ENCODE assay signal across 8 cellular contexts in genomic region chr7:14691597-14692203, GRCh38.
A peak's percentile ranks its signal among the peaks of the same experiment; 100 is the strongest.
DNase-seq lines count a peak whose midpoint lies in the region; ATAC-seq and TF ChIP-seq lines count a peak whose summit lies in the region.

No MANE protein-coding gene starts in this region.

- H3K27me3 ChIP-seq in psoas muscle (ENCODE audit: insufficient read depth in 3 of 3, low read length in 2 of 3): no peaks in the 10 kb centered on the region

- no peaks in the 10 kb centered on the region for H3K36me3 Mint-ChIP-seq in glutamatergic neuron (ENCODE audit: unreplicated experiment)
- H3K36me3 Mint-ChIP-seq in stimulated activated memory B cell treated with anti-CD40 and anti-IgM and Interleukin-4, amounts not matched to agents 10 μg/mL and 1 μg/mL and 100 μg/mL, for 72 hours: no peaks in the 10 kb centered on the region

- WGBS in psoas muscle, 3 donors: 2 to 5% (median 3%) methylated on average over 3 of the region's 3 CpGs

- H3K9me3 Mint-ChIP-seq in glutamatergic neuron (ENCODE audit: unreplicated experiment): peaks cover 2% of the 10 kb centered on the region
- H3K9me3 Mint-ChIP-seq in stimulated activated memory B cell treated with anti-CD40 and anti-IgM and Interleukin-4, amounts not matched to agents 10 μg/mL and 1 μg/mL and 100 μg/mL, for 72 hours: no peaks in the 10 kb centered on the region

- H3K36me3 ChIP-seq in OCI-LY7 (ENCODE audit: insufficient read depth, low read length) (no peaks in the 10 kb centered on the region), psoas muscle (ENCODE audit: insufficient read depth in 1 of 2, low read depth in 1 of 2) (no peaks in the 10 kb centered on the region)

- no peak overlapping the region for H3K4me3 ChIP-seq in OCI-LY7 (ENCODE audit: low read depth, low read length, poor library complexity, severe bottlenecking)
- no peak overlapping the region for H3K4me3 ChIP-seq in psoas muscle

- H3K4me1 ChIP-seq in OCI-LY7 (ENCODE audit: insufficient read depth, low read length, poor library complexity, severe bottlenecking) (no peaks in the 10 kb centered on the region), psoas muscle (no peaks in the 10 kb centered on the region)

- H3K4me2 ChIP-seq in OCI-LY7 (ENCODE audit: low read length): no peak overlapping the region

- peak; percentile 64 for ATAC-seq in HG02798 (IDR thresholded peaks at IDR 0.05; ENCODE audit: poor library complexity, unreplicated experiment)
- ATAC-seq in psoas muscle: no peak
- ATAC-seq in stimulated activated memory B cell treated with anti-CD40 and anti-IgM and Interleukin-4, amounts not matched to agents 10 μg/mL and 1 μg/mL and 100 μg/mL, for 72 hours: no peak

- H3K27me3 Mint-ChIP-seq in glutamatergic neuron (ENCODE audit: unreplicated experiment): no peaks in the 10 kb centered on the region
- H3K27me3 Mint-ChIP-seq in stimulated activated memory B cell treated with anti-CD40 and anti-IgM and Interleukin-4, amounts not matched to agents 10 μg/mL and 1 μg/mL and 100 μg/mL, for 72 hours: no peaks in the 10 kb centered on the region

- CTCF ChIA-PET in OCI-LY7 (lab: Charles Lee; ENCODE audit: unreplicated experiment): no interaction called here

- no TSS peak for BruUV-seq in OCI-LY7 (replicated peaks; lab: Mats Ljungman, UMichigan)

- TF ChIP-seq CTCF in OCI-LY7 (conservative IDR thresholded peaks at IDR 0.05; ENCODE audit: low read length) (peak; percentile 97), glutamatergic neuron (IDR thresholded peaks at IDR 0.05; ENCODE audit: partially characterized antibody, unreplicated experiment) (peak; percentile 97), psoas muscle (IDR thresholded peaks at IDR 0.05) (peak; percentile 83)

- H3K4me3 Mint-ChIP-seq in glutamatergic neuron (ENCODE audit: unreplicated experiment): no peak overlapping the region
- no peak overlapping the region for H3K4me3 Mint-ChIP-seq in stimulated activated memory B cell treated with anti-CD40 and anti-IgM and Interleukin-4, amounts not matched to agents 10 μg/mL and 1 μg/mL and 100 μg/mL, for 72 hours

- H3K79me2 ChIP-seq in OCI-LY7 (ENCODE audit: insufficient read depth, low read depth, low read length): no peaks in the 10 kb centered on the region

- H3K4me1 Mint-ChIP-seq in glutamatergic neuron (ENCODE audit: low read depth, unreplicated experiment): peaks cover 7% of the 10 kb centered on the region
- H3K4me1 Mint-ChIP-seq in stimulated activated memory B cell treated with anti-CD40 and anti-IgM and Interleukin-4, amounts not matched to agents 10 μg/mL and 1 μg/mL and 100 μg/mL, for 72 hours: no peaks in the 10 kb centered on the region

- no peak overlapping the region for H2AFZ ChIP-seq in OCI-LY7 (ENCODE audit: low read length)

- no peaks in the 10 kb centered on the region for H4K20me1 ChIP-seq in OCI-LY7 (ENCODE audit: insufficient read depth, low read length)

- DNase-seq in NCI-H1436 (lab: John Stamatoyannopoulos, UW) (peak; percentile 45), NCI-H1436 treated with DMSO at 0.1 percent for 48 hours (lab: John Stamatoyannopoulos, UW) (no peak), OCI-LY7 (ENCODE audit: low spot score) (peak; percentile 47), glutamatergic neuron (peak; percentile 74), psoas muscle (peak; percentile 39 to 64)
- peak; percentile 36 for DNase-seq in activated gamma-delta T cell treated with anti-CD3 and anti-CD28 coated beads, Interleukin-2, amount 50 U/mL, for 16 hours (ENCODE audit: low read depth)

- intact Hi-C loops in OCI-LY7 (cut with micrococcal nuclease; ENCODE audit: unreplicated experiment): loop anchor here (5.0 kb wide), 1 partner anchor 1409 kb away; no protein-coding TSS in a partner anchor
- intact Hi-C loops in psoas muscle (cut with DNase I): loop anchor here (5.0 to 10.0 kb wide), 2 partner anchors 1407 to 1409 kb away; no protein-coding TSS in a partner anchor

- H3K27ac ChIP-seq in OCI-LY7 (ENCODE audit: low read depth, low read length, poor library complexity, severe bottlenecking): no peak overlapping the region
- no peak overlapping the region for H3K27ac ChIP-seq in psoas muscle

- no peak overlapping the region for H3K27ac Mint-ChIP-seq in glutamatergic neuron (ENCODE audit: unreplicated experiment)
- no peak overlapping the region for H3K27ac Mint-ChIP-seq in stimulated activated memory B cell treated with anti-CD40 and anti-IgM and Interleukin-4, amounts not matched to agents 10 μg/mL and 1 μg/mL and 100 μg/mL, for 72 hours

- H3K9me3 ChIP-seq in OCI-LY7 (ENCODE audit: low read length) (no peaks in the 10 kb centered on the region), psoas muscle (no peaks in the 10 kb centered on the region)

- POLR2A ChIA-PET in OCI-LY7 (lab: Charles Lee): interaction anchor here (0.7 kb wide), 1 partner anchor 21 kb away, joined by 3 read pairs; no protein-coding TSS in a partner anchor

- H3K9me2 ChIP-seq in OCI-LY7 (ENCODE audit: insufficient read depth, low read length): no peaks in the 10 kb centered on the region
